8 cellular contexts compared by ENCODE assay signal in the genomic region with DNA sequence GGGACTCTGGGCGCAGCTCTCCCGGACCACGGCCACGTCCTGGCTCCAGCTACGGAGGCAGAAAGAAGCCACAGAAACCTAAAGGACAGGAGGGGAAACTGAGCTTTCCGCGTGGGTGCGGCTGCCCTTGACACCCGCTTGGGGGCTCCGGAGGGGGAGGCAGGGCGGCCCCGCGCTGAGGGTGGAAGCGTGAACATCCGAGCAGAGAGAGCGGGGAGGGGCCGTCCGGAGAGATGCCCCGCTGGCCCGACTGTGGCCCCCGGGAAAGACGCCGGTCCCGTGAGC.
DNase-seq lines count a peak whose midpoint lies in the region; ATAC-seq, FAIRE-seq and TF ChIP-seq lines count a peak whose summit lies in the region.

No MANE protein-coding gene starts in this region.

- intact Hi-C loops in kidney (cut with DNase I): no loop called here

- H3K27ac Mint-ChIP-seq in T-helper 1 cell treated with Interleukin-12 subunit alpha and Interleukin-12 subunit beta and Interleukin-4 antibody, amounts not matched to agents 30 μg/mL and 1 μg/mL, for 36 hours: no peak overlapping the region

- H3K4me1 ChIP-seq in adipocyte (ENCODE audit: control insufficient read depth, insufficient read depth, low read length) (peaks cover 49% of the 10 kb centered on the region), kidney (ENCODE audit: control insufficient read depth in 1 of 2, insufficient read depth in 1 of 2, low read depth in 1 of 2, low read length in 2 of 2) (peaks cover 0 to 13% of the 10 kb centered on the region in 2 donors), stomach smooth muscle (ENCODE audit: control insufficient read depth, insufficient read depth, low read length) (peaks cover 50% of the 10 kb centered on the region)

- no peaks in the 10 kb centered on the region for H3K36me3 Mint-ChIP-seq in T-helper 1 cell treated with Interleukin-12 subunit alpha and Interleukin-12 subunit beta and Interleukin-4 antibody, amounts not matched to agents 30 μg/mL and 1 μg/mL, for 36 hours (ENCODE audit: low read depth)

- DNase-seq in T-helper 1 cell: no peak
- DNase-seq in adipocyte (ENCODE audit: low read depth): peak; percentile 34
- DNase-seq in kidney: no peak
- DNase-seq in retina: no peak
- no peak for DNase-seq in activated CD4-positive, CD25-positive, alpha-beta regulatory T cell treated with anti-CD3 and anti-CD28 coated beads, Interleukin-2, amount 50 U/mL, for 72 hours

- H3K9me3 ChIP-seq in adipocyte (ENCODE audit: control insufficient read depth, low read length) (peaks cover 7% of the 10 kb centered on the region), kidney (ENCODE audit: control insufficient read depth in 1 of 2, low read length in 2 of 2) (no peaks in the 10 kb centered on the region), stomach smooth muscle (ENCODE audit: control insufficient read depth in 2 of 2, low read length in 2 of 2) (peaks cover 0 to 7% of the 10 kb centered on the region in 2 donors)

- H3K27me3 ChIP-seq in adipocyte (replicated peaks; ENCODE audit: control insufficient read depth, insufficient read depth, low read length) (no peaks in the 10 kb centered on the region), stomach smooth muscle (ENCODE audit: control insufficient read depth in 1 of 2, insufficient read depth in 2 of 2, low read length in 2 of 2) (no peaks in the 10 kb centered on the region)

- H3K27me3 Mint-ChIP-seq in T-helper 1 cell treated with Interleukin-12 subunit alpha and Interleukin-12 subunit beta and Interleukin-4 antibody, amounts not matched to agents 30 μg/mL and 1 μg/mL, for 36 hours (ENCODE audit: low read depth): peaks cover 65% of the 10 kb centered on the region

- no peaks in the 10 kb centered on the region for H3K36me3 ChIP-seq in adipocyte (ENCODE audit: control insufficient read depth, insufficient read depth, low read length, severe bottlenecking)
- no peaks in the 10 kb centered on the region for H3K36me3 ChIP-seq in kidney (ENCODE audit: control insufficient read depth in 1 of 2, insufficient read depth in 2 of 2, low read length in 2 of 2)
- H3K36me3 ChIP-seq in stomach smooth muscle (ENCODE audit: control insufficient read depth in 2 of 2, insufficient read depth in 2 of 2, low read length in 2 of 2): no peaks in the 10 kb centered on the region

- peak overlapping the region; percentile 84 for H3K9ac ChIP-seq in adipocyte (ENCODE audit: low read length)
- no peak overlapping the region for H3K9ac ChIP-seq in kidney (ENCODE audit: low read length in 2 of 2)
- peak overlapping the region; percentile 65 to 72 for H3K9ac ChIP-seq in stomach smooth muscle (ENCODE audit: low read length in 2 of 2)

- H3K4me3 Mint-ChIP-seq in T-helper 1 cell treated with Interleukin-12 subunit alpha and Interleukin-12 subunit beta and Interleukin-4 antibody, amounts not matched to agents 30 μg/mL and 1 μg/mL, for 36 hours: peak overlapping the region; percentile 46

- TF ChIP-seq CTCF in kidney (IDR thresholded peaks at IDR 0.05; ENCODE audit: borderline replicate concordance, extremely low read depth, insufficient read depth): no peak

- peaks cover 12% of the 10 kb centered on the region for H3K4me1 Mint-ChIP-seq in T-helper 1 cell treated with Interleukin-12 subunit alpha and Interleukin-12 subunit beta and Interleukin-4 antibody, amounts not matched to agents 30 μg/mL and 1 μg/mL, for 36 hours (ENCODE audit: low read depth)

- no peak for FAIRE-seq in kidney (lab: Jason Lieb, UNC)

- peak overlapping the region; percentile 82 for H3K4me3 ChIP-seq in adipocyte (ENCODE audit: low read length)
- H3K4me3 ChIP-seq in kidney (ENCODE audit: low read length in 2 of 2): peak overlapping the region; percentile 18 to 64
- H3K4me3 ChIP-seq in stomach smooth muscle (ENCODE audit: low read length in 2 of 2): peak overlapping the region; percentile 83 to 90

- H3K9me3 Mint-ChIP-seq in T-helper 1 cell treated with Interleukin-12 subunit alpha and Interleukin-12 subunit beta and Interleukin-4 antibody, amounts not matched to agents 30 μg/mL and 1 μg/mL, for 36 hours: no peaks in the 10 kb centered on the region

- no peak for ATAC-seq in HG03520 (IDR thresholded peaks at IDR 0.05; ENCODE audit: unreplicated experiment)

- H3K27ac ChIP-seq in kidney (ENCODE audit: low read depth in 2 of 2, low read length in 2 of 2) (peak overlapping the region in 1 of 2 donors; percentile 28), stomach smooth muscle (ENCODE audit: low read length) (peak overlapping the region; percentile 66)

Comparison
In these comparisons a context has a peak if more than half of its experiments do, and no peak if none do; other contexts are left out.
1. H3K9ac ChIP-seq: peak in adipocyte (single experiment) and stomach smooth muscle (2 of 2); none in kidney (0 of 2).
2. Peak in every context shown above with its lines, with median percentiles within 50 percentile points of each other: H3K4me3 ChIP-seq.